15 cellular contexts compared by ENCODE assay signal in genomic region chr15:62452656-62453055, GRCh38.
A peak's percentile ranks its signal among the peaks of the same experiment; 100 is the strongest.
DNase-seq lines count a peak whose midpoint lies in the region; ATAC-seq lines count a peak whose summit lies in the region.
"Had no signal": no experiment of that assay in that cellular context is flagged by ENCODE, and none has a peak within 500 bp of the region (broad histone marks: within the 10 kb centered on the region; RNA-seq: fewer than 3 reads in every experiment).

No MANE protein-coding gene starts in this region.

- POLR2A ChIA-PET in activated CD8-positive, alpha-beta T cell treated with anti-CD3 and anti-CD28 coated beads, Interleukin-2, amount 10 ng/mL, durations not matched to agents 7 days and 5 days (lab: Charles Lee), result no interaction called here

- no peaks in the 10 kb centered on the region for H3K36me3 Mint-ChIP-seq in activated CD8-positive, alpha-beta T cell treated with anti-CD3 and anti-CD28 coated beads, Interleukin-2, amount 10 ng/mL, durations not matched to agents 7 days and 5 days (ENCODE audit: low read depth)
- H3K36me3 Mint-ChIP-seq: CD14-positive monocyte had no signal

- H3K9me3 Mint-ChIP-seq in activated CD8-positive, alpha-beta T cell treated with anti-CD3 and anti-CD28 coated beads, Interleukin-2, amount 10 ng/mL, durations not matched to agents 7 days and 5 days (ENCODE audit: insufficient read depth), result no peaks in the 10 kb centered on the region
- H3K9me3 Mint-ChIP-seq: CD14-positive monocyte had no signal

- WGBS in mesendoderm (ENCODE audit: extremely low coverage, insufficient coverage, low lambda C conversion rate), result no CpG with 5 or more reads among the region's 4 CpGs
- 16 to 17% methylated on average over 4 of the region's 4 CpGs for WGBS in aorta, 2 donors

- H3K27me3 Mint-ChIP-seq in activated CD8-positive, alpha-beta T cell treated with anti-CD3 and anti-CD28 coated beads, Interleukin-2, amount 10 ng/mL, durations not matched to agents 7 days and 5 days (ENCODE audit: low read depth), result no peaks in the 10 kb centered on the region

- H3K4me1 Mint-ChIP-seq in activated CD8-positive, alpha-beta T cell treated with anti-CD3 and anti-CD28 coated beads, Interleukin-2, amount 10 ng/mL, durations not matched to agents 7 days and 5 days (ENCODE audit: low read depth), result no peaks in the 10 kb centered on the region
- H3K4me1 Mint-ChIP-seq: CD14-positive monocyte had no signal

- DNase-seq in SK-N-MC (ENCODE audit: low read depth, low spot score), result no peak
- no peak for DNase-seq in mesendoderm
- DNase-seq in aorta, result no peak
- DNase-seq in activated effector memory CD4-positive, alpha-beta T cell treated with Interleukin-2 at 50 U/mL for 16 hours, result no peak
- no peak for DNase-seq in activated CD8-positive, alpha-beta T cell treated with anti-CD3 and anti-CD28 coated beads, Interleukin-2, amount 10 ng/mL, durations not matched to agents 7 days and 5 days
- DNase-seq: ACHN, AML-193, COR-L47, MV-4-11, NCI-H187 treated with DMSO at 0.1 percent for 48 hours, NCI-H345, NCI-H748 treated with DMSO at 0.1 percent for 48 hours had no signal

- H3K36me3 ChIP-seq in HUES48 (ENCODE audit: control insufficient read depth, insufficient read depth, low read length) (no peaks in the 10 kb centered on the region), SK-N-MC (ENCODE audit: insufficient read depth, low read length) (no peaks in the 10 kb centered on the region), mesendoderm (ENCODE audit: control insufficient read depth, insufficient read depth, low read length) (no peaks in the 10 kb centered on the region), aorta (ENCODE audit: control insufficient read depth in 1 of 2, insufficient read depth in 2 of 2, low read length in 1 of 2) (no peaks in the 10 kb centered on the region)

- H3K27ac Mint-ChIP-seq in activated CD8-positive, alpha-beta T cell treated with anti-CD3 and anti-CD28 coated beads, Interleukin-2, amount 10 ng/mL, durations not matched to agents 7 days and 5 days, result no peak overlapping the region
- H3K27ac Mint-ChIP-seq: CD14-positive monocyte had no signal

- no peak overlapping the region for H4K8ac ChIP-seq in mesendoderm (ENCODE audit: low read depth, low read length)

- ATAC-seq in aorta (ENCODE audit: low FRiP score) (no peak), HG03135 (IDR thresholded peaks at IDR 0.05; ENCODE audit: unreplicated experiment) (no peak)
- no peak for ATAC-seq in activated CD8-positive, alpha-beta T cell treated with anti-CD3 and anti-CD28 coated beads, Interleukin-2, amount 10 ng/mL, durations not matched to agents 7 days and 5 days

- intact Hi-C loops in aorta (cut with DNase I), result loop anchor here (5.0 kb wide), 2 partner anchors 35 to 40 kb away; no protein-coding TSS in a partner anchor

- CTCF ChIA-PET in activated CD8-positive, alpha-beta T cell treated with anti-CD3 and anti-CD28 coated beads, Interleukin-2, amount 10 ng/mL, durations not matched to agents 7 days and 5 days (lab: Charles Lee), result no interaction called here

- no peaks in the 10 kb centered on the region for H3K27me3 ChIP-seq in HUES48 (ENCODE audit: control insufficient read depth, insufficient read depth, low read length)
- H3K27me3 ChIP-seq in mesendoderm (ENCODE audit: insufficient read depth, low read length, poor library complexity), result no peaks in the 10 kb centered on the region
- H3K27me3 ChIP-seq in aorta (ENCODE audit: control insufficient read depth in 1 of 2, insufficient read depth in 2 of 2, low read length in 1 of 2), result no peaks in the 10 kb centered on the region

- H3K4me3 ChIP-seq in HUES48 (ENCODE audit: low read depth, low read length), result no peak overlapping the region
- H3K4me3 ChIP-seq in SK-N-MC, result peak overlapping the region; percentile 62
- no peak overlapping the region for H3K4me3 ChIP-seq in mesendoderm (ENCODE audit: low read length)
- H3K4me3 ChIP-seq in aorta (ENCODE audit: low read length in 2 of 2), result no peak overlapping the region

- H3K4ac ChIP-seq in mesendoderm (ENCODE audit: low read depth, low read length), result no peak overlapping the region

- peaks cover 6% of the 10 kb centered on the region for H3K79me1 ChIP-seq in mesendoderm (ENCODE audit: low read length)

- H3K4me1 ChIP-seq in HUES48 (ENCODE audit: control insufficient read depth, insufficient read depth, low read length) (peaks cover 35% of the 10 kb centered on the region), mesendoderm (ENCODE audit: control insufficient read depth, low read depth, low read length) (peaks cover 10% of the 10 kb centered on the region), aorta (ENCODE audit: control insufficient read depth in 1 of 2, insufficient read depth in 2 of 2, low read length in 2 of 2) (peaks cover 15 to 26% of the 10 kb centered on the region in 2 donors)

- no peak overlapping the region for H3K4me3 Mint-ChIP-seq in activated CD8-positive, alpha-beta T cell treated with anti-CD3 and anti-CD28 coated beads, Interleukin-2, amount 10 ng/mL, durations not matched to agents 7 days and 5 days
- H3K4me3 Mint-ChIP-seq: CD14-positive monocyte had no signal

- peak overlapping the region; percentile 25 for H3K23ac ChIP-seq in mesendoderm (ENCODE audit: low read length)

- no peak overlapping the region for H3K4me2 ChIP-seq in mesendoderm (ENCODE audit: low read length)

- peak overlapping the region; percentile 29 for H3K56ac ChIP-seq in mesendoderm (ENCODE audit: low read length)

- H3K27ac ChIP-seq in HUES48 (ENCODE audit: low read depth, low read length) (peak overlapping the region; percentile 40), SK-N-MC (no peak overlapping the region), mesendoderm (ENCODE audit: low read depth, low read length) (no peak overlapping the region), aorta (ENCODE audit: low read depth in 1 of 2, low read length in 2 of 2) (peak overlapping the region; percentile 33 to 81)

- peak overlapping the region; percentile 34 for H3K18ac ChIP-seq in mesendoderm (ENCODE audit: low read length)

- no peak overlapping the region for H2BK15ac ChIP-seq in mesendoderm (replicated peaks; ENCODE audit: low read depth)

- H3K9me3 ChIP-seq in HUES48 (ENCODE audit: control insufficient read depth, insufficient read depth, low read length) (no peaks in the 10 kb centered on the region), SK-N-MC (ENCODE audit: low read depth, low read length) (no peaks in the 10 kb centered on the region), aorta (ENCODE audit: control insufficient read depth, low read length) (no peaks in the 10 kb centered on the region)

- no peak overlapping the region for H3K9ac ChIP-seq in HUES48 (ENCODE audit: low read depth, low read length)
- no peak overlapping the region for H3K9ac ChIP-seq in SK-N-MC (ENCODE audit: insufficient read length)
- H3K9ac ChIP-seq in mesendoderm (ENCODE audit: low read length), result no peak overlapping the region

- H2BK120ac ChIP-seq in mesendoderm (ENCODE audit: low read depth, low read length), result no peak overlapping the region

- peaks cover 1% of the 10 kb centered on the region for H3K79me2 ChIP-seq in mesendoderm (ENCODE audit: control insufficient read depth, insufficient read depth, low read length)

- H2AK5ac ChIP-seq in mesendoderm (ENCODE audit: low read length), result peak overlapping the region; percentile 10

- no peak overlapping the region for H4K5ac ChIP-seq in mesendoderm (ENCODE audit: low read length)

- no peak overlapping the region for H2BK5ac ChIP-seq in mesendoderm (ENCODE audit: low read length)

Comparison
In these comparisons a context has a peak if more than half of its experiments do, and no peak if none do; other contexts are left out.
1. H3K27ac ChIP-seq: peak in HUES48 (single experiment) and aorta (2 of 2); none in SK-N-MC (single experiment) and mesendoderm (single experiment).